10 cellular contexts compared by ENCODE assay signal in the genomic region with DNA sequence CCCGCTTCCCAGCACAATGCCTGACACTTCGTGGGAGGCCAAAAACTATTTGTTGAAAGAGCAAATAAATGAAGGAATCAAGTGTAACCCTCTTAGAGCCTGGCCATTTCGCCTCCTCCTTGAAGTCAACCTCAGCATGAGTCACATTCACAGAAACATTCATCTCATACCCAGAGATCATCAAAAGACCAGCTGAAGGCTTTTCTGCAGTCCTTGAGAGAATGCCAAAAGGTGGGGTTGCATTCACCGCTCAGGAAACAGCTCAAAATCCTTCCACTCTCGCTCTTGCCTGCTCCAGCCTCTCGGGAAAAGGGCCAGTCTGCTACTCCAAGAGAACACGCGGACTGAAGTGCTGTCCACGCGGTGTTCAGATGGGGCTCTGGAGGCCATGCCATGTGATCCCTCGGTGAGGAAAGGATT.
DNase-seq lines count a peak whose midpoint lies in the region; ATAC-seq lines count a peak whose summit lies in the region.
"Had no signal": no experiment of that assay in that cellular context is flagged by ENCODE, and none has a peak within 500 bp of the region (broad histone marks: within the 10 kb centered on the region; RNA-seq: fewer than 3 reads in every experiment).

No MANE protein-coding gene starts in this region.

- ATAC-seq in esophagus mucosa, result peak; percentile 35
- ATAC-seq in sciatic nerve, result peak; percentile 59
- no peak for ATAC-seq in GM19397 (IDR thresholded peaks at IDR 0.05; ENCODE audit: unreplicated experiment)

- DNase-seq in GM03348 (ENCODE audit: low spot score), result peak; percentile 80
- peak; percentile 23 for DNase-seq in NCI-H2196 treated with DMSO at 0.1 percent for 48 hours (lab: John Stamatoyannopoulos, UW; ENCODE audit: unreplicated experiment)
- DNase-seq in sciatic nerve (ENCODE audit: low spot score), result no peak
- DNase-seq in islet precursor cell, result no peak
- DNase-seq in NOMO-1 treated with dmso at 0.1 percent for 144 hours (lab: John Stamatoyannopoulos, UW; ENCODE audit: unreplicated experiment), result no peak
- no peak for DNase-seq in NCI-H774 (lab: John Stamatoyannopoulos, UW)
- DNase-seq: activated CD4-positive, alpha-beta T cell treated with anti-CD3 and anti-CD28 coated beads, Interleukin-2, amount 50 U/mL, for 1 hour; ovary had no signal

- intact Hi-C loops in sciatic nerve (cut with DNase I), result no loop called here

Comparison
In these comparisons a context has a peak if more than half of its experiments do, and no peak if none do; other contexts are left out.
1. DNase-seq: peak in GM03348 (single experiment) and NCI-H2196 treated with DMSO at 0.1 percent for 48 hours (single experiment); none in sciatic nerve (single experiment), islet precursor cell (single experiment), NOMO-1 treated with dmso at 0.1 percent for 144 hours (single experiment) and NCI-H774 (single experiment).